Comparison of ENCODE assay signal across 13 cellular contexts in genomic region chr16:59067207-59067606, GRCh38.
DNase-seq lines count a peak whose midpoint lies in the region; TF ChIP-seq lines count a peak whose summit lies in the region.
"Had no signal": no experiment of that assay in that cellular context is flagged by ENCODE, and none has a peak within 500 bp of the region (broad histone marks: within the 10 kb centered on the region; RNA-seq: fewer than 3 reads in every experiment).

No MANE protein-coding gene starts in this region.

- DNase-seq in HT1080 (ENCODE audit: low read depth) (peak; percentile 74), OCI-LY7 (ENCODE audit: low spot score) (peak; percentile 85), epithelial cell of esophagus (ENCODE audit: low read depth) (peak; percentile 1), renal cortical epithelial cell (ENCODE audit: low read depth) (peak; percentile 73), NCI-H1105 treated with DMSO at 0.1 percent for 48 hours (lab: John Stamatoyannopoulos, UW) (no peak), NCI-H128 (lab: John Stamatoyannopoulos, UW; ENCODE audit: unreplicated experiment) (no peak)
- DNase-seq in activated effector memory CD4-positive, alpha-beta T cell treated with anti-CD3 and anti-CD28 coated beads, Interleukin-2, amount 50 U/mL, for 16 hours: no peak
- DNase-seq: activated CD4-positive, alpha-beta T cell treated with anti-CD3 and anti-CD28 coated beads for 48 hours; Calu3; NCI-H1436; NCI-H748 treated with DMSO at 0.1 percent for 48 hours; psoas muscle had no signal

- H3K4me3 ChIP-seq in OCI-LY7 (ENCODE audit: low read depth, low read length, poor library complexity, severe bottlenecking) (peak overlapping the region; percentile 42), epithelial cell of esophagus (ENCODE audit: low read length) (no peak overlapping the region)
- H3K4me3 ChIP-seq: psoas muscle had no signal

- TF ChIP-seq CTCF in OCI-LY7 (conservative IDR thresholded peaks at IDR 0.05; ENCODE audit: low read length) (no peak), epithelial cell of esophagus (IDR thresholded peaks at IDR 0.05; ENCODE audit: insufficient read depth, low read depth, low read length, missing control alignments) (no peak)

- intact Hi-C loops in OCI-LY7 (cut with micrococcal nuclease; ENCODE audit: unreplicated experiment): no loop called here

- POLR2A ChIA-PET in OCI-LY7 (lab: Charles Lee): interaction anchor here (1.5 kb wide), 1 partner anchor 10 kb away, joined by 6 read pairs; no protein-coding TSS in a partner anchor

- H3K36me3 ChIP-seq in OCI-LY7 (ENCODE audit: insufficient read depth, low read length): no peaks in the 10 kb centered on the region; the same call in 1 of the 2 replicates

- H2AFZ ChIP-seq in OCI-LY7 (ENCODE audit: low read length): peak overlapping the region; percentile 53; the same call in 1 of the 2 replicates

- H3K4me1 ChIP-seq in OCI-LY7 (ENCODE audit: insufficient read depth, low read length, poor library complexity, severe bottlenecking): peaks cover 57% of the 10 kb centered on the region
- H3K4me1 ChIP-seq: psoas muscle had no signal

- H3K79me2 ChIP-seq in OCI-LY7 (ENCODE audit: insufficient read depth, low read depth, low read length): no peaks in the 10 kb centered on the region

- H4K20me1 ChIP-seq in OCI-LY7 (ENCODE audit: insufficient read depth, low read length): no peaks in the 10 kb centered on the region

- H3K4me2 ChIP-seq in OCI-LY7 (ENCODE audit: low read length): peak overlapping the region; percentile 71

- CTCF ChIA-PET in OCI-LY7 (lab: Charles Lee; ENCODE audit: unreplicated experiment): no interaction called here

- peaks cover 12% of the 10 kb centered on the region; the same call in 1 of the 2 replicates for H3K9me3 ChIP-seq in OCI-LY7 (ENCODE audit: low read length)
- H3K9me3 ChIP-seq: psoas muscle had no signal

- no TSS peak for BruUV-seq in OCI-LY7 (replicated peaks; lab: Mats Ljungman, UMichigan)

- no peaks in the 10 kb centered on the region for H3K9me2 ChIP-seq in OCI-LY7 (ENCODE audit: insufficient read depth, low read length)

- H3K27ac ChIP-seq in OCI-LY7 (ENCODE audit: low read depth, low read length, poor library complexity, severe bottlenecking): peak overlapping the region; percentile 66
- H3K27ac ChIP-seq: epithelial cell of prostate, psoas muscle had no signal

Comparison
In these comparisons a context has a peak if more than half of its experiments do, and no peak if none do; other contexts are left out.
1. DNase-seq: peak in HT1080 (single experiment), OCI-LY7 (single experiment), epithelial cell of esophagus (single experiment) and renal cortical epithelial cell (single experiment); none in NCI-H1105 treated with DMSO at 0.1 percent for 48 hours (single experiment), activated effector memory CD4-positive, alpha-beta T cell treated with anti-CD3 and anti-CD28 coated beads, Interleukin-2, amount 50 U/mL, for 16 hours (single experiment) and NCI-H128 (single experiment).